In genomic region chr14:58297762-58298476, GRCh38 we compare ENCODE assay signal across 8 cellular contexts. TPM values are rescaled to one million over a fixed set of nuclear protein-coding genes. Genes with fewer than 3 reads are reported as not detected.
DNase-seq lines count a peak whose midpoint lies in the region; ATAC-seq and TF ChIP-seq lines count a peak whose summit lies in the region.

No MANE protein-coding gene starts in this region.

- no peaks in the 10 kb centered on the region for H4K20me1 ChIP-seq in OCI-LY1 (ENCODE audit: insufficient read depth, low read length)

- H3K9me3 ChIP-seq in HUES64 (ENCODE audit: insufficient read depth, low read depth, low read length) (no peaks in the 10 kb centered on the region), OCI-LY1 (ENCODE audit: low read length) (no peaks in the 10 kb centered on the region), mucosa of descending colon (no peaks in the 10 kb centered on the region)

- no peaks in the 10 kb centered on the region for H3K27me3 ChIP-seq in HUES64 (ENCODE audit: insufficient read depth, low read length)
- no peaks in the 10 kb centered on the region for H3K27me3 ChIP-seq in OCI-LY1 (ENCODE audit: insufficient read depth, low read length)

- DNase-seq in DMS 273 (lab: John Stamatoyannopoulos, UW; ENCODE audit: unreplicated experiment) (peak; percentile 100), activated T-cell treated with anti-CD3 and anti-CD28 coated beads for 24 hours (ENCODE audit: low read depth) (peak; percentile 97), epithelial cell of proximal tubule (ENCODE audit: low read depth) (peak; percentile 100), mucosa of descending colon (peak; percentile 98 to 99 (median 99))
- DNase-seq in stimulated activated CD8-positive, alpha-beta memory T cell treated with anti-CD3 and anti-CD28 coated beads, Interleukin-4, amount 100 ng/mL, for 24 hours (ENCODE audit: low read depth) = peak; percentile 97

- H3F3A ChIP-seq in OCI-LY1 (ENCODE audit: insufficient read depth, low read length) = no peaks in the 10 kb centered on the region

- H3K27ac ChIP-seq in HUES64 (ENCODE audit: low read depth, low read length) = peak overlapping the region; percentile 97
- H3K27ac ChIP-seq in OCI-LY1 (ENCODE audit: low read depth, low read length, poor library complexity, severe bottlenecking) = peak overlapping the region; percentile 95

- no peak overlapping the region for H2AFZ ChIP-seq in OCI-LY1 (ENCODE audit: low read length)

- H3K4me2 ChIP-seq in OCI-LY1 (ENCODE audit: low read length) = peak overlapping the region; percentile 99

- intact Hi-C loops in mucosa of descending colon (cut with DNase I, micrococcal nuclease) = no loop called here

- H3K4me3 ChIP-seq in HUES64 (ENCODE audit: low read length) = peak overlapping the region; percentile 85
- peak overlapping the region; percentile 98 for H3K4me3 ChIP-seq in OCI-LY1 (ENCODE audit: low read depth, low read length, poor library complexity, severe bottlenecking)
- H3K4me3 ChIP-seq in epithelial cell of proximal tubule (ENCODE audit: low read depth, low read length) = peak overlapping the region; percentile 86
- H3K4me3 ChIP-seq in mucosa of descending colon = peak overlapping the region; percentile 97

- ATAC-seq in GM21515 (IDR thresholded peaks at IDR 0.05; ENCODE audit: unreplicated experiment) (peak; percentile 84), mucosa of descending colon (peak; percentile 92)

- H3K36me3 ChIP-seq in HUES64 (ENCODE audit: insufficient read depth, low read length) = peaks cover 38% of the 10 kb centered on the region
- H3K36me3 ChIP-seq in OCI-LY1 (ENCODE audit: insufficient read depth, low read length) = peaks cover 39% of the 10 kb centered on the region
- H3K36me3 ChIP-seq in mucosa of descending colon (ENCODE audit: low read depth) = peaks cover 8% of the 10 kb centered on the region

- TF ChIP-seq CTCF in OCI-LY1 (IDR thresholded peaks at IDR 0.05; ENCODE audit: low read length) (no peak), epithelial cell of proximal tubule (conservative IDR thresholded peaks at IDR 0.05; ENCODE audit: low read depth, low read length) (no peak), mucosa of descending colon (IDR thresholded peaks at IDR 0.05) (peak; percentile 14)

- H3K9ac ChIP-seq in HUES64 (ENCODE audit: low read depth, low read length) = peak overlapping the region; percentile 98
- H3K9ac ChIP-seq in OCI-LY1 (ENCODE audit: low read length) = peak overlapping the region; percentile 97

- H3K79me2 ChIP-seq in OCI-LY1 (ENCODE audit: insufficient read depth, low read length) = peaks cover 65% of the 10 kb centered on the region

- peaks cover 5% of the 10 kb centered on the region; the same call in 1 of the 2 replicates for H3K4me1 ChIP-seq in HUES64 (ENCODE audit: insufficient read depth, low read length)
- peaks cover 27% of the 10 kb centered on the region for H3K4me1 ChIP-seq in OCI-LY1 (ENCODE audit: insufficient read depth, low read length, severe bottlenecking)
- peaks cover 29% of the 10 kb centered on the region for H3K4me1 ChIP-seq in mucosa of descending colon (ENCODE audit: low read depth)

- WGBS in HUES64 = under 1% methylated on average over 40 of the region's 40 CpGs

- no peaks in the 10 kb centered on the region for H3K9me2 ChIP-seq in OCI-LY1 (ENCODE audit: low read depth, low read length)

RNA-seq across cellular contexts. Expression of gene ARID4A, which starts 0.4 kb away (rescaled TPM):
- 7.3 TPM for polyA plus RNA-seq in HUES64 (2013, experiment 1 of 2)
- polyA plus RNA-seq in HUES64 (2013, experiment 2 of 2) = 8.1 TPM
- total RNA-seq in epithelial cell of proximal tubule (2.7 and 8.6 TPM in 2 replicates), mucosa of descending colon (10 to 100 TPM; 26.3 to 34.6 (median 30.5) TPM)

RNA-seq across cellular contexts. Expression of gene PSMA3, which starts 53.3 kb away (rescaled TPM):
- 226 TPM for polyA plus RNA-seq in HUES64 (2013, experiment 1 of 2)
- polyA plus RNA-seq in HUES64 (2013, experiment 2 of 2) = 241 TPM
- total RNA-seq in epithelial cell of proximal tubule (255 TPM in 2 replicates), mucosa of descending colon (100 to 1,000 TPM in 2 of 3 donors, 10 to 100 TPM in 1; 93.2 to 124 (median 105) TPM)

Comparison
In these comparisons a context has a peak if more than half of its experiments do, and no peak if none do; other contexts are left out.
1. Peak in every context shown above with its lines: DNase-seq, ATAC-seq, H3K4me3 ChIP-seq and H3K27ac ChIP-seq.